In the genomic region with DNA sequence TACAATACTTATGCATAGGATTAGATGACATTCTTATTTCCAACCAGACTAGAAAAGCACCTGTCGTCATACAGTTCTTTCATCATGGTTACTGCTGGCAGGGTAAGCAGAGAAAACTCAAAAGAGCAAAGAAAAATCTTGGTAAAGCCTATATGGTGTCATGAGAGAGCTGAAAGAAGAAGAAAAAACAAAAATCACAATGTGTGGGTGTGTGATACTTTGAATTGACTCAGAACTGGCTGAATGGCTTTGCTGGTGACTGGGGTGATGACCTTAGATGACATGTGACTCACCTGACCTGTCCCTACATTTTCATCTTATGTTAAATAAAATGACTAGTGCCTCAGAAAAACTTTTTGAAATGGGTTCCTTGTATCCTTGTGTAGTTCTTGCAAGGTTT, we compare ENCODE assay signal across 16 cellular contexts.
A peak's percentile ranks its signal among the peaks of the same experiment; 100 is the strongest.
DNase-seq lines count a peak whose midpoint lies in the region; ATAC-seq and TF ChIP-seq lines count a peak whose summit lies in the region.
"Had no signal": no experiment of that assay in that cellular context is flagged by ENCODE, and none has a peak within 500 bp of the region (broad histone marks: within the 10 kb centered on the region; RNA-seq: fewer than 3 reads in every experiment).

No MANE protein-coding gene starts in this region.

- no peaks in the 10 kb centered on the region for H3K9me2 ChIP-seq in GM23338 (ENCODE audit: insufficient read depth)

- ATAC-seq in GM18909 (IDR thresholded peaks at IDR 0.05; ENCODE audit: poor library complexity, unreplicated experiment) (peak; percentile 91), GM23338 (no peak), HG03135 (IDR thresholded peaks at IDR 0.05; ENCODE audit: unreplicated experiment) (peak; percentile 90), GM21576 (IDR thresholded peaks at IDR 0.05; ENCODE audit: unreplicated experiment) (no peak)
- ATAC-seq: gastrocnemius medialis, natural killer cell had no signal

- H2AFZ ChIP-seq in GM23338: no peak overlapping the region

- no peaks in the 10 kb centered on the region for H3F3A ChIP-seq in GM23338 (replicated peaks; ENCODE audit: low read depth)

- peaks cover 2% of the 10 kb centered on the region for H3K27me3 Mint-ChIP-seq in GM23338 (ENCODE audit: insufficient read depth, low read depth, poor library complexity)

- H3K36me3 Mint-ChIP-seq in GM23338 (ENCODE audit: low read depth): no peaks in the 10 kb centered on the region

- H3K27me3 ChIP-seq in GM23338 (ENCODE audit: insufficient read depth): no peaks in the 10 kb centered on the region
- H3K27me3 ChIP-seq: adrenal gland; BLaER1 treated with 17β-estradiol and CSF1 and Interleukin-3, amounts not matched to agents 10 nM and 100 nM; gastrocnemius medialis; SJSA1 had no signal

- H3K4me1 Mint-ChIP-seq in GM23338: peaks cover 8% of the 10 kb centered on the region; the same call in 2 of the 3 replicates
- H3K4me1 Mint-ChIP-seq: natural killer cell had no signal

- H3K79me2 ChIP-seq in GM23338 (replicated peaks; ENCODE audit: insufficient read depth): no peaks in the 10 kb centered on the region

- no peaks in the 10 kb centered on the region for H4K20me1 ChIP-seq in GM23338 (replicated peaks; ENCODE audit: insufficient read depth)
- H4K20me1 ChIP-seq: BLaER1 treated with 17β-estradiol and CSF1 and Interleukin-3, amounts not matched to agents 10 nM and 100 nM had no signal

- no peak for TF ChIP-seq CTCF in GM23338 (conservative IDR thresholded peaks at IDR 0.05; ENCODE audit: low read depth in 2 of 2)

- H3K4me1 ChIP-seq in GM23338 (ENCODE audit: insufficient read depth): peaks cover 6% of the 10 kb centered on the region; the same call in 1 of the 2 replicates
- H3K4me1 ChIP-seq: adrenal gland, gastrocnemius medialis, SJSA1 had no signal

- peaks cover 2% of the 10 kb centered on the region; the same call in 2 of the 3 replicates for H3K9me3 Mint-ChIP-seq in GM23338

- H3K27ac ChIP-seq in GM23338 (ENCODE audit: low read depth): no peak overlapping the region
- H3K27ac ChIP-seq: adrenal gland; BLaER1 treated with 17β-estradiol and CSF1 and Interleukin-3, amounts not matched to agents 10 nM and 100 nM; gastrocnemius medialis; SJSA1 had no signal

- no peaks in the 10 kb centered on the region for H3K36me3 ChIP-seq in GM23338 (ENCODE audit: insufficient read depth)
- H3K36me3 ChIP-seq: adrenal gland; BLaER1 treated with 17β-estradiol and CSF1 and Interleukin-3, amounts not matched to agents 10 nM and 100 nM; gastrocnemius medialis; SJSA1 had no signal

- 0 out of 2 replicates have a peak overlapping the region, but pooled peaks have one; percentile 16 for H3K27ac Mint-ChIP-seq in GM23338
- H3K27ac Mint-ChIP-seq: HFFc6, natural killer cell had no signal

- DNase-seq in GM23338 (ENCODE audit: low spot score) (no peak), kidney tubule cell (ENCODE audit: low spot score) (peak; percentile 1), NCI-H2081 treated with DMSO at 0.1 percent for 48 hours (lab: John Stamatoyannopoulos, UW) (no peak), NCI-H2029 (lab: John Stamatoyannopoulos, UW) (no peak)
- DNase-seq: activated CD4-positive, alpha-beta T cell treated with anti-CD3 and anti-CD28 coated beads, Interleukin-2, amount 50 U/mL, for 48 hours; adrenal gland; gastrocnemius medialis; HFFc6; natural killer cell; NCI-H146; NCI-H510A had no signal

- no peak overlapping the region for H3K4me2 ChIP-seq in GM23338

- no peak overlapping the region for H3K4me3 ChIP-seq in GM23338
- H3K4me3 ChIP-seq: adrenal gland; BLaER1 treated with 17β-estradiol and CSF1 and Interleukin-3, amounts not matched to agents 10 nM and 100 nM; gastrocnemius medialis; SJSA1 had no signal

- no peak overlapping the region for H3K4me3 Mint-ChIP-seq in GM23338
- H3K4me3 Mint-ChIP-seq: HFFc6, natural killer cell had no signal

TF ChIP-seq in GM23338, 12 proteins besides CTCF, POLR2A, EP300 and RAD21:
- TF ChIP-seq ZNF331 (CRISPR knock-in tag; IDR thresholded peaks at IDR 0.05; ENCODE audit: low read depth): no peak
- TF ChIP-seq, protein P1, sequence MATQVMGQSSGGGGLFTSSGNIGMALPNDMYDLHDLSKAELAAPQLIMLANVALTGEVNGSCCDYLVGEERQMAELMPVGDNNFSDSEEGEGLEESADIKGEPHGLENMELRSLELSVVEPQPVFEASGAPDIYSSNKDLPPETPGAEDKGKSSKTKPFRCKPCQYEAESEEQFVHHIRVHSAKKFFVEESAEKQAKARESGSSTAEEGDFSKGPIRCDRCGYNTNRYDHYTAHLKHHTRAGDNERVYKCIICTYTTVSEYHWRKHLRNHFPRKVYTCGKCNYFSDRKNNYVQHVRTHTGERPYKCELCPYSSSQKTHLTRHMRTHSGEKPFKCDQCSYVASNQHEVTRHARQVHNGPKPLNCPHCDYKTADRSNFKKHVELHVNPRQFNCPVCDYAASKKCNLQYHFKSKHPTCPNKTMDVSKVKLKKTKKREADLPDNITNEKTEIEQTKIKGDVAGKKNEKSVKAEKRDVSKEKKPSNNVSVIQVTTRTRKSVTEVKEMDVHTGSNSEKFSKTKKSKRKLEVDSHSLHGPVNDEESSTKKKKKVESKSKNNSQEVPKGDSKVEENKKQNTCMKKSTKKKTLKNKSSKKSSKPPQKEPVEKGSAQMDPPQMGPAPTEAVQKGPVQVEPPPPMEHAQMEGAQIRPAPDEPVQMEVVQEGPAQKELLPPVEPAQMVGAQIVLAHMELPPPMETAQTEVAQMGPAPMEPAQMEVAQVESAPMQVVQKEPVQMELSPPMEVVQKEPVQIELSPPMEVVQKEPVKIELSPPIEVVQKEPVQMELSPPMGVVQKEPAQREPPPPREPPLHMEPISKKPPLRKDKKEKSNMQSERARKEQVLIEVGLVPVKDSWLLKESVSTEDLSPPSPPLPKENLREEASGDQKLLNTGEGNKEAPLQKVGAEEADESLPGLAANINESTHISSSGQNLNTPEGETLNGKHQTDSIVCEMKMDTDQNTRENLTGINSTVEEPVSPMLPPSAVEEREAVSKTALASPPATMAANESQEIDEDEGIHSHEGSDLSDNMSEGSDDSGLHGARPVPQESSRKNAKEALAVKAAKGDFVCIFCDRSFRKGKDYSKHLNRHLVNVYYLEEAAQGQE (IDR thresholded peaks at IDR 0.05; ENCODE audit: unreplicated experiment): no peak
- no peak for TF ChIP-seq ZNF114 (CRISPR knock-in tag; IDR thresholded peaks at IDR 0.05)
- TF ChIP-seq EZH2 (IDR thresholded peaks at IDR 0.05; ENCODE audit: low read depth, unreplicated experiment): no peak
- no peak for TF ChIP-seq STAT1 (IDR thresholded peaks at IDR 0.05; ENCODE audit: unreplicated experiment)
- TF ChIP-seq, protein P2, sequence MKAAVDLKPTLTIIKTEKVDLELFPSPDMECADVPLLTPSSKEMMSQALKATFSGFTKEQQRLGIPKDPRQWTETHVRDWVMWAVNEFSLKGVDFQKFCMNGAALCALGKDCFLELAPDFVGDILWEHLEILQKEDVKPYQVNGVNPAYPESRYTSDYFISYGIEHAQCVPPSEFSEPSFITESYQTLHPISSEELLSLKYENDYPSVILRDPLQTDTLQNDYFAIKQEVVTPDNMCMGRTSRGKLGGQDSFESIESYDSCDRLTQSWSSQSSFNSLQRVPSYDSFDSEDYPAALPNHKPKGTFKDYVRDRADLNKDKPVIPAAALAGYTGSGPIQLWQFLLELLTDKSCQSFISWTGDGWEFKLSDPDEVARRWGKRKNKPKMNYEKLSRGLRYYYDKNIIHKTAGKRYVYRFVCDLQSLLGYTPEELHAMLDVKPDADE (IDR thresholded peaks at IDR 0.05): no peak
TF ChIP-seq in GM23338: peak in this region for 0.

Comparison
In these comparisons a context has a peak if more than half of its experiments do, and no peak if none do; other contexts are left out.
1. ATAC-seq: peak in GM18909 (single experiment) and HG03135 (single experiment); none in GM23338 (single experiment) and GM21576 (single experiment).